ENCODE assay signal across 8 cellular contexts in genomic region chr11:8090756-8091155, GRCh38. TPM values are rescaled to one million over a fixed set of nuclear protein-coding genes. Genes with fewer than 3 reads are reported as not detected.
DNase-seq lines count a peak whose midpoint lies in the region; ATAC-seq and TF ChIP-seq lines count a peak whose summit lies in the region.

No MANE protein-coding gene starts in this region.

- H3K4me3 ChIP-seq in liver (ENCODE audit: low read depth in 1 of 3, low read length in 3 of 3): no peak overlapping the region

- WGBS in liver: 59% methylated on average over 5 of the region's 5 CpGs

- no peaks in the 10 kb centered on the region for H3K9me3 ChIP-seq in liver (ENCODE audit: control insufficient read depth in 4 of 4, low read length in 3 of 4)

- no peaks in the 10 kb centered on the region for H3K27me3 ChIP-seq in liver (ENCODE audit: control insufficient read depth in 4 of 4, insufficient read depth in 4 of 4, low read length in 3 of 4)

- peak; percentile 32 for TF ChIP-seq CTCF in liver (IDR thresholded peaks at IDR 0.05; ENCODE audit: low read depth, low read length, missing input control)

- H3K9me3 Mint-ChIP-seq in activated naive CD8-positive, alpha-beta T cell treated with anti-CD3 and anti-CD28 coated beads, Interleukin-2, amount 50 U/mL, for 24 hours: no peaks in the 10 kb centered on the region

- no peak overlapping the region for H3K9ac ChIP-seq in liver (ENCODE audit: low read depth in 1 of 2, low read length in 2 of 2)

- no peaks in the 10 kb centered on the region for H3K4me1 ChIP-seq in liver (ENCODE audit: control insufficient read depth in 4 of 4, insufficient read depth in 4 of 4, low read length in 3 of 4)

- peak; percentile 60 to 72 for TF ChIP-seq RAD21 in liver (IDR thresholded peaks at IDR 0.05)

- H3K27ac ChIP-seq in liver (ENCODE audit: low read depth in 1 of 2, low read length in 2 of 2): no peak overlapping the region

- H3K27ac Mint-ChIP-seq in activated naive CD8-positive, alpha-beta T cell treated with anti-CD3 and anti-CD28 coated beads, Interleukin-2, amount 50 U/mL, for 24 hours: no peak overlapping the region

- no peaks in the 10 kb centered on the region for H3K36me3 ChIP-seq in liver (ENCODE audit: control insufficient read depth in 4 of 4, insufficient read depth in 3 of 4, low read depth in 1 of 4, low read length in 3 of 4)

- peaks cover 1% of the 10 kb centered on the region for H3K4me1 Mint-ChIP-seq in activated naive CD8-positive, alpha-beta T cell treated with anti-CD3 and anti-CD28 coated beads, Interleukin-2, amount 50 U/mL, for 24 hours

- DNase-seq in D341Med (ENCODE audit: low spot score) (peak; percentile 65), HT-29 (ENCODE audit: low spot score) (peak; percentile 30), NCI-H2081 treated with DMSO at 0.1 percent for 48 hours (lab: John Stamatoyannopoulos, UW) (no peak)
- peak; percentile 39 for DNase-seq in activated naive CD8-positive, alpha-beta T cell treated with anti-CD3 and anti-CD28 coated beads, Interleukin-2, amount 50 U/mL, for 24 hours
- no peak for DNase-seq in effector CD8-positive, alpha-beta T cell (lab: John Stamatoyannopoulos, UW)

- H3K36me3 Mint-ChIP-seq in activated naive CD8-positive, alpha-beta T cell treated with anti-CD3 and anti-CD28 coated beads, Interleukin-2, amount 50 U/mL, for 24 hours (ENCODE audit: low read depth): no peaks in the 10 kb centered on the region

- peaks cover 2% of the 10 kb centered on the region for H3K27me3 Mint-ChIP-seq in activated naive CD8-positive, alpha-beta T cell treated with anti-CD3 and anti-CD28 coated beads, Interleukin-2, amount 50 U/mL, for 24 hours

- peak; percentile 9 for ATAC-seq in activated naive CD8-positive, alpha-beta T cell treated with anti-CD3 and anti-CD28 coated beads, Interleukin-2, amount 50 U/mL, for 24 hours
- no peak for ATAC-seq in GM18909 (IDR thresholded peaks at IDR 0.05; ENCODE audit: poor library complexity, unreplicated experiment)
- no peak for ATAC-seq in GM19455 (IDR thresholded peaks at IDR 0.05; ENCODE audit: unreplicated experiment)

- H3K4me3 Mint-ChIP-seq in activated naive CD8-positive, alpha-beta T cell treated with anti-CD3 and anti-CD28 coated beads, Interleukin-2, amount 50 U/mL, for 24 hours: no peak overlapping the region

TF ChIP-seq in liver, 16 proteins besides CTCF, POLR2A, EP300 and RAD21:
- TF ChIP-seq FOXA2 (IDR thresholded peaks at IDR 0.05) (no peak), SP1 (IDR thresholded peaks at IDR 0.05) (no peak), NR2F2 (IDR thresholded peaks at IDR 0.05) (no peak), FOXA1 (IDR thresholded peaks at IDR 0.05) (no peak), ZBTB33 (IDR thresholded peaks at IDR 0.05) (no peak), MAX (IDR thresholded peaks at IDR 0.05) (no peak), HNF4G (IDR thresholded peaks at IDR 0.05) (no peak), TAF1 (conservative IDR thresholded peaks at IDR 0.05) (no peak), GABPA (IDR thresholded peaks at IDR 0.05 in 1 of 2, conservative IDR thresholded peaks at IDR 0.05 in 1 of 2) (no peak), ATF3 (IDR thresholded peaks at IDR 0.05) (no peak), YY1 (IDR thresholded peaks at IDR 0.05) (no peak), REST (IDR thresholded peaks at IDR 0.05) (no peak), RXRA (IDR thresholded peaks at IDR 0.05) (no peak), EGR1 (IDR thresholded peaks at IDR 0.05; ENCODE audit: low read depth in 2 of 2) (no peak), JUND (IDR thresholded peaks at IDR 0.05) (no peak), HNF4A (conservative IDR thresholded peaks at IDR 0.05) (no peak)

RNA-seq across cellular contexts. Expression of gene TUB, which starts 9.7 kb away (rescaled TPM):
- total RNA-seq in HT-29 (2014; rRNA removed; shearing (Covaris generic)): not detected in 2 replicates
- total RNA-seq in liver: 1 to 10 TPM in 1 of 2 donors, under 1 TPM in 1; 0.98 to 1.3 TPM
- polyA plus RNA-seq in liver: under 1 TPM; 0.15 to 0.35 TPM

Comparison
In these comparisons a context has a peak if more than half of its experiments do, and no peak if none do; other contexts are left out.
1. DNase-seq: peak in D341Med (single experiment), HT-29 (single experiment) and activated naive CD8-positive, alpha-beta T cell treated with anti-CD3 and anti-CD28 coated beads, Interleukin-2, amount 50 U/mL, for 24 hours (single experiment); none in NCI-H2081 treated with DMSO at 0.1 percent for 48 hours (single experiment) and effector CD8-positive, alpha-beta T cell (single experiment).